In the genomic region with DNA sequence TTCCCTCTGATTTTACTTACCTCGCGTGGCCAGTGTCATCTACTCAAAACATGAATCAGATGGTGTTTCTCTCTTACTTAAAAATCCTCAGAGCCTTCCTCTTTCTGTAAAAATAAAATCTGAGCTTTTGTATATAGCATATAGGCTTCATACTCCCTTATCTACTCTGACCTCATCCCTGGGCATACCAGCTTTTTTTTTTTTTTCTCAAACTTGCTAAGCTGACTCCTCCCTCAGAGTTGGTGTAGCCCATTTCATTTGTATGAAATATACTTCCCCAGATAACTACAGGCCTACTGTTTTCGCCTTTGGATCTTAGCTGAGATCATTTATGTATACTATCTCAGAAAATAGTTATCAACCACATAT, we compare ENCODE assay signal across 12 cellular contexts.
DNase-seq lines count a peak whose midpoint lies in the region; ATAC-seq, FAIRE-seq and TF ChIP-seq lines count a peak whose summit lies in the region.
"Had no signal": no experiment of that assay in that cellular context is flagged by ENCODE, and none has a peak within 500 bp of the region (broad histone marks: within the 10 kb centered on the region; RNA-seq: fewer than 3 reads in every experiment).

No MANE protein-coding gene starts in this region.

- H3K4me1 ChIP-seq in SJCRH30: no peaks in the 10 kb centered on the region
- H3K4me1 ChIP-seq: pancreas had no signal

- DNase-seq in GM12864 (ENCODE audit: low read depth) (peak; percentile 16), RPMI8226 (peak; percentile 6), SJCRH30 (no peak), amniotic stem cell (lab: John Stamatoyannopoulos, UW) (no peak), occipital lobe (lab: John Stamatoyannopoulos, UW) (no peak), frontal cortex (ENCODE audit: low spot score in 2 of 2) (no peak)
- DNase-seq: activated CD4-positive, alpha-beta T cell treated with anti-CD3 and anti-CD28 coated beads for 48 hours; activated naive CD4-positive, alpha-beta T cell treated with anti-CD3 and anti-CD28 coated beads for 36 hours; pancreas; SHP77 treated with DMSO at 0.1 percent for 48 hours had no signal

- no peak for FAIRE-seq in frontal cortex (lab: Jason Lieb, UNC)
- FAIRE-seq: pancreas had no signal

- H3K36me3 ChIP-seq in SJCRH30: no peaks in the 10 kb centered on the region
- H3K36me3 ChIP-seq: pancreas had no signal

- H3K27ac ChIP-seq in SJCRH30: no peak overlapping the region
- H3K27ac ChIP-seq: pancreas had no signal

- H3K27me3 ChIP-seq in SJCRH30: no peaks in the 10 kb centered on the region
- H3K27me3 ChIP-seq: pancreas had no signal

- H3K4me3 ChIP-seq in GM12864 (ENCODE audit: low read depth, low read length): no peak overlapping the region
- H3K4me3 ChIP-seq in SJCRH30: no peak overlapping the region
- H3K4me3 ChIP-seq: pancreas had no signal

- no peaks in the 10 kb centered on the region for H3K9me3 ChIP-seq in SJCRH30 (replicated peaks)
- H3K9me3 ChIP-seq: pancreas had no signal

- ATAC-seq in GM19467 (IDR thresholded peaks at IDR 0.05; ENCODE audit: unreplicated experiment) (peak; percentile 20), HG03159 (IDR thresholded peaks at IDR 0.05; ENCODE audit: unreplicated experiment) (peak; percentile 47)
- ATAC-seq: pancreas had no signal

- no peak for TF ChIP-seq CTCF in GM12864 (IDR thresholded peaks at IDR 0.05; ENCODE audit: low read depth, low read length, missing control alignments)

Comparison
In these comparisons a context has a peak if more than half of its experiments do, and no peak if none do; other contexts are left out.
1. DNase-seq: peak in GM12864 (single experiment) and RPMI8226 (single experiment); none in SJCRH30 (0 of 2), amniotic stem cell (single experiment), occipital lobe (single experiment) and frontal cortex (0 of 2).